ENCODE assay signal across 8 cellular contexts in genomic region chr15:27017168-27017809, GRCh38. TPM values are rescaled to one million over a fixed set of nuclear protein-coding genes. Genes with fewer than 3 reads are reported as not detected.
A peak's percentile ranks its signal among the peaks of the same experiment; 100 is the strongest.
DNase-seq lines count a peak whose midpoint lies in the region; ATAC-seq, FAIRE-seq and TF ChIP-seq lines count a peak whose summit lies in the region.

No MANE protein-coding gene starts in this region.

- TF ChIP-seq RAD21 in IMR-90 (IDR thresholded peaks at IDR 0.05; ENCODE audit: low read length) = peak; percentile 60
- peak; percentile 69 for TF ChIP-seq RAD21 in HepG2 (CRISPR knock-in tag; IDR thresholded peaks at IDR 0.05)

- H3K56ac ChIP-seq in IMR-90 (ENCODE audit: extremely low read depth, insufficient read depth, low read length) = no peak overlapping the region

- POLR2A ChIA-PET in IMR-90 (lab: Charles Lee; ENCODE audit: unreplicated experiment) = no interaction called here
- POLR2A ChIA-PET in HepG2 (lab: Yijun Ruan, JAX) = no interaction called here

- no peak overlapping the region for H3K4ac ChIP-seq in IMR-90 (ENCODE audit: low read depth, low read length)

- H3K36me3 ChIP-seq in IMR-90 (ENCODE audit: control insufficient read depth, insufficient read depth, low read length) (no peaks in the 10 kb centered on the region), NT2/D1 (ENCODE audit: insufficient read depth, insufficient read length, low read length) (no peaks in the 10 kb centered on the region), mammary epithelial cell (ENCODE audit: insufficient read depth, low read length) (no peaks in the 10 kb centered on the region), HepG2 (replicated peaks in 1 of 2; ENCODE audit: control insufficient read depth in 1 of 2, insufficient read depth in 2 of 2, low read length in 2 of 2) (no peaks in the 10 kb centered on the region), colonic mucosa (no peaks in the 10 kb centered on the region)

- H3K27ac ChIP-seq in IMR-90 (ENCODE audit: insufficient read depth, low read length) (no peak overlapping the region), mammary epithelial cell (ENCODE audit: insufficient read depth, low read depth, low read length) (no peak overlapping the region), HepG2 (ENCODE audit: extremely low read length, insufficient read depth, low read length) (no peak overlapping the region), colonic mucosa (no peak overlapping the region)

- H4K8ac ChIP-seq in IMR-90 (ENCODE audit: low read depth in 2 of 2, low read length in 2 of 2) = no peak overlapping the region

- TF ChIP-seq CTCF in GM10266 (IDR thresholded peaks at IDR 0.05; ENCODE audit: control insufficient read depth, insufficient read depth, low read depth, missing control alignments) (no peak), IMR-90 (conservative IDR thresholded peaks at IDR 0.05; ENCODE audit: low read depth, low read length) (peak; percentile 78), mammary epithelial cell (conservative IDR thresholded peaks at IDR 0.05 in 1 of 2, IDR thresholded peaks at IDR 0.05 in 1 of 2; ENCODE audit: extremely low read depth in 1 of 2, insufficient read depth in 1 of 2, low read depth in 1 of 2, low read length in 2 of 2) (peak; percentile 25 to 45), HepG2 (CRISPR knock-in tag; IDR thresholded peaks at IDR 0.05) (peak; percentile 83), colonic mucosa (IDR thresholded peaks at IDR 0.05) (no peak)

- CTCF ChIA-PET in IMR-90 (lab: Yijun Ruan, JAX) (no interaction called here), mammary epithelial cell (lab: Charles Lee; ENCODE audit: low non-redundant PET) (no interaction called here), HepG2 (lab: Yijun Ruan, JAX; ENCODE audit: low intra/inter-chr PET ratio, low total read pairs) (interaction anchor here (0.9 to 3.1 kb wide), 3 partner anchors 43 to 131 kb away, joined by 3 to 65 read pairs (median 3); no protein-coding TSS in a partner anchor)

- peak; percentile 70 for ATAC-seq in IMR-90 (ENCODE audit: low read depth)
- ATAC-seq in HepG2 = peak; percentile 99
- no peak for ATAC-seq in HG03196 (IDR thresholded peaks at IDR 0.05; ENCODE audit: unreplicated experiment)

- H2AK9ac ChIP-seq in IMR-90 (replicated peaks; ENCODE audit: low read depth, low read length, poor library complexity) = no peak overlapping the region

- FAIRE-seq in HepG2 (lab: Jason Lieb, UNC) = peak; percentile 84

- H2BK120ac ChIP-seq in IMR-90 (ENCODE audit: low read depth, low read length) = no peak overlapping the region

- intact Hi-C loops in IMR-90 (cut with micrococcal nuclease) (loop anchor here (5.0 kb wide), 1 partner anchor 1510 kb away; no protein-coding TSS in a partner anchor), mammary epithelial cell (cut with micrococcal nuclease) (loop anchor here (2.0 kb wide), 1 partner anchor 126 kb away; no protein-coding TSS in a partner anchor), HepG2 (cut with micrococcal nuclease; ENCODE audit: unreplicated experiment) (loop anchor here (1.0 to 2.0 kb wide), 2 partner anchors 42 to 128 kb away; no protein-coding TSS in a partner anchor), colonic mucosa (cut with DNase I) (loop anchor here (5.0 kb wide), 1 partner anchor 130 kb away; no protein-coding TSS in a partner anchor)

- H3K4me2 ChIP-seq in IMR-90 (ENCODE audit: low read depth, low read length) = no peak overlapping the region
- no peak overlapping the region for H3K4me2 ChIP-seq in mammary epithelial cell (ENCODE audit: insufficient read depth, low read depth, low read length)
- no peak overlapping the region for H3K4me2 ChIP-seq in HepG2 (ENCODE audit: low read depth, low read length)

- H2BK20ac ChIP-seq in IMR-90 (ENCODE audit: low read depth, low read length) = no peak overlapping the region

- BruUV-seq in IMR-90 (replicated peaks; lab: Mats Ljungman, UMichigan) (no TSS peak), mammary epithelial cell (replicated peaks; lab: Mats Ljungman, UMichigan) (no TSS peak), HepG2 (replicated peaks; lab: Mats Ljungman, UMichigan) (no TSS peak)

- H3K9me1 ChIP-seq in IMR-90 (ENCODE audit: insufficient read depth, low read length) = no peaks in the 10 kb centered on the region

- H4K20me1 ChIP-seq in IMR-90 (ENCODE audit: insufficient read depth, low read length) (no peaks in the 10 kb centered on the region), mammary epithelial cell (ENCODE audit: insufficient read depth, low read length) (no peaks in the 10 kb centered on the region), HepG2 (ENCODE audit: insufficient read depth, low read length) (no peaks in the 10 kb centered on the region)

- no CpG with 5 or more reads among the region's 10 CpGs for WGBS in IMR-90 (ENCODE audit: extremely low coverage in 2 of 2, insufficient read length in 1 of 2), 2 experiments
- 45% methylated on average over 10 of the region's 10 CpGs for WGBS in mammary epithelial cell (ENCODE audit: low coverage, missing lambda C conversion rate)
- WGBS in HepG2 (ENCODE audit: low lambda C conversion rate) = 20% methylated on average over 9 of the region's 10 CpGs

- H3K18ac ChIP-seq in IMR-90 (ENCODE audit: low read depth, low read length) = no peak overlapping the region

- H3K79me2 ChIP-seq in mammary epithelial cell (ENCODE audit: insufficient read depth, low read length) = no peaks in the 10 kb centered on the region
- H3K79me2 ChIP-seq in HepG2 (ENCODE audit: insufficient read depth, low read length) = no peaks in the 10 kb centered on the region

- no peak overlapping the region for H3K4me3 ChIP-seq in IMR-90 (ENCODE audit: insufficient read depth, low read depth, low read length)
- H3K4me3 ChIP-seq in NT2/D1 (ENCODE audit: insufficient read length, low read depth) = no peak overlapping the region
- no peak overlapping the region for H3K4me3 ChIP-seq in mammary epithelial cell (replicated peaks in 1 of 3; ENCODE audit: insufficient read depth in 1 of 3, low read depth in 2 of 3, low read length in 3 of 3)
- H3K4me3 ChIP-seq in HepG2 (replicated peaks in 1 of 3; ENCODE audit: insufficient read depth in 1 of 3, low read depth in 2 of 3, low read length in 3 of 3) = no peak overlapping the region
- no peak overlapping the region for H3K4me3 ChIP-seq in colonic mucosa

- H3K27me3 ChIP-seq in IMR-90 (ENCODE audit: control insufficient read depth, insufficient read depth, low read length) = no peaks in the 10 kb centered on the region
- H3K27me3 ChIP-seq in NT2/D1 (ENCODE audit: insufficient read depth, insufficient read length) = no peaks in the 10 kb centered on the region
- no peaks in the 10 kb centered on the region for H3K27me3 ChIP-seq in mammary epithelial cell (ENCODE audit: insufficient read depth, low read length)
- H3K27me3 ChIP-seq in HepG2 (ENCODE audit: control insufficient read depth in 1 of 2, insufficient read depth in 2 of 2, low read length in 2 of 2) = peaks cover 0 to 2% of the 10 kb centered on the region in 2 experiments; a peak in 1 of 5 replicates
- H3K27me3 ChIP-seq in colonic mucosa = no peaks in the 10 kb centered on the region

- dilution Hi-C loops in IMR-90 (cut with HindIII; ENCODE audit: low sequenced_read_pairs, unreplicated experiment) (no loop called here), mammary epithelial cell (cut with HindIII; ENCODE audit: low sequenced_read_pairs) (no loop called here)

- no peak overlapping the region for H2BK15ac ChIP-seq in IMR-90 (ENCODE audit: low read depth, low read length)

- no peaks in the 10 kb centered on the region for H3K79me1 ChIP-seq in IMR-90 (ENCODE audit: low read depth in 1 of 2, low read length in 2 of 2)

- H3K14ac ChIP-seq in IMR-90 (replicated peaks; ENCODE audit: low read depth, low read length) = no peak overlapping the region

- no peak overlapping the region for H4K91ac ChIP-seq in IMR-90 (ENCODE audit: insufficient read depth, low read depth, low read length)

- no peak overlapping the region for H4K5ac ChIP-seq in IMR-90 (ENCODE audit: low read depth, low read length)

- no peak for TF ChIP-seq POLR2A in IMR-90 (IDR thresholded peaks at IDR 0.05; ENCODE audit: low read depth, low read length)
- no peak for TF ChIP-seq POLR2A in HepG2 (IDR thresholded peaks at IDR 0.05; ENCODE audit: insufficient read depth in 1 of 2, low read depth in 2 of 2, low read length in 2 of 2)

- H3K4me1 ChIP-seq in IMR-90 (ENCODE audit: control insufficient read depth, insufficient read depth, low read length) (no peaks in the 10 kb centered on the region), NT2/D1 (ENCODE audit: insufficient read depth, insufficient read length) (no peaks in the 10 kb centered on the region), mammary epithelial cell (ENCODE audit: insufficient read depth, low read length) (no peaks in the 10 kb centered on the region), HepG2 (ENCODE audit: insufficient read depth, low read length) (no peaks in the 10 kb centered on the region), colonic mucosa (no peaks in the 10 kb centered on the region)

- DNase-seq in ACHN (peak; percentile 73), GM10266 (ENCODE audit: extremely low spot score) (peak; percentile 29), IMR-90 (peak; percentile 58), NT2/D1 (ENCODE audit: low read depth, low spot score) (peak; percentile 74), mammary epithelial cell (peak; percentile 16), HepG2 (ENCODE audit: low spot score) (peak; percentile 73), colonic mucosa (no peak)

- H3K23ac ChIP-seq in IMR-90 (ENCODE audit: low read depth, low read length) = no peak overlapping the region

- no peak overlapping the region for H2AFZ ChIP-seq in IMR-90 (replicated peaks; ENCODE audit: low read length, poor library complexity)
- no peak overlapping the region for H2AFZ ChIP-seq in mammary epithelial cell (ENCODE audit: low read depth, low read length)
- no peak overlapping the region for H2AFZ ChIP-seq in HepG2 (ENCODE audit: low read length)

- in situ Hi-C loops in ACHN (cut with HindIII; ENCODE audit: low pct_ligation_motif_present, low pct_unique_long_range_greater_than_20kb, low sequenced_read_pairs) (no loop called here), IMR-90 (cut with MboI; ENCODE audit: low sequenced_read_pairs) (loop anchor here (25.0 kb wide), 1 partner anchor 1505 kb away; no protein-coding TSS in a partner anchor), mammary epithelial cell (cut with MboI; ENCODE audit: low sequenced_read_pairs in 2 of 2) (no loop called here), HepG2 (cut with HindIII; ENCODE audit: extremely low pct_ligation_motif_present, low pct_unique_long_range_greater_than_20kb) (loop anchor here (5.0 kb wide), 1 partner anchor 125 kb away; no protein-coding TSS in a partner anchor)

- H2BK5ac ChIP-seq in IMR-90 (ENCODE audit: low read depth, low read length, poor library complexity, severe bottlenecking) = no peak overlapping the region

- no peak overlapping the region for H2AK5ac ChIP-seq in IMR-90 (ENCODE audit: low read depth, low read length)

- TF ChIP-seq EP300 in HepG2 (IDR thresholded peaks at IDR 0.05; ENCODE audit: low read depth in 2 of 2, low read length in 2 of 2) = no peak
- no peak for TF ChIP-seq EP300 in HepG2 (CRISPR knock-in tag; IDR thresholded peaks at IDR 0.05; ENCODE audit: borderline replicate concordance)

- no peaks in the 10 kb centered on the region for H3K9me3 ChIP-seq in IMR-90 (ENCODE audit: control insufficient read depth, insufficient read depth, low read length)
- H3K9me3 ChIP-seq in NT2/D1 (ENCODE audit: insufficient read depth, low read length) = no peaks in the 10 kb centered on the region; the same call in 1 of the 2 replicates
- H3K9me3 ChIP-seq in mammary epithelial cell (replicated peaks; ENCODE audit: insufficient read depth, low read length) = peaks cover 5% of the 10 kb centered on the region
- H3K9me3 ChIP-seq in HepG2 (ENCODE audit: low read length) = no peaks in the 10 kb centered on the region
- H3K9me3 ChIP-seq in colonic mucosa = no peaks in the 10 kb centered on the region

- no peak overlapping the region for H3K9ac ChIP-seq in IMR-90 (ENCODE audit: low read depth, low read length)
- H3K9ac ChIP-seq in NT2/D1 (ENCODE audit: insufficient read length, low read depth) = no peak overlapping the region
- no peak overlapping the region for H3K9ac ChIP-seq in mammary epithelial cell (ENCODE audit: insufficient read depth, low read length)
- no peak overlapping the region for H3K9ac ChIP-seq in HepG2 (ENCODE audit: insufficient read depth, low read depth, low read length)
- no peak overlapping the region for H3K9ac ChIP-seq in colonic mucosa (ENCODE audit: low read depth in 2 of 2, low read length in 2 of 2)

RNA-seq across cellular contexts. Expression of gene GABRG3, which starts 46.3 kb away (rescaled TPM):
- total RNA-seq in IMR-90 (2012; rRNA removed) (not detected in 2 replicates), mammary epithelial cell (not detected), HepG2 (2016; rRNA removed; fragmentation: Illumina TruSeq; extraction: Trizol) (not detected in 2 replicates), colonic mucosa (not detected)
- polyA plus RNA-seq in IMR-90 (2012; rRNA removed) (not detected in 2 replicates), mammary epithelial cell (not detected), HepG2 (2011; rRNA removed) (not detected in 2 replicates)
- not detected in 2 replicates for polyA plus RNA-seq in IMR-90 (2012; cell fraction: cytosol; rRNA removed)
- polyA plus RNA-seq in IMR-90 (2012; cell fraction: nucleus; rRNA removed; ENCODE audit: low replicate concordance) = not detected in 2 replicates
- polyA minus RNA-seq in mammary epithelial cell = not detected
- total RNA-seq in HepG2 (2016; cell fraction: cytosol; rRNA removed; fragmentation: Illumina TruSeq; extraction: Trizol; ENCODE audit: low read depth) = not detected in 2 replicates
- total RNA-seq in HepG2 (2016; cell fraction: insoluble cytoplasmic fraction; rRNA removed; fragmentation: Illumina TruSeq; extraction: Trizol) = not detected in 2 replicates
- total RNA-seq in HepG2 (2016; cell fraction: membrane; rRNA removed; fragmentation: Illumina TruSeq; extraction: Trizol) = not detected in 2 replicates
- total RNA-seq in HepG2 (2016; cell fraction: nucleus; rRNA removed; fragmentation: Illumina TruSeq; extraction: Trizol) = not detected in 2 replicates
- polyA plus RNA-seq in HepG2 (2011; cell fraction: cytosol; rRNA removed) = not detected in 2 replicates
- polyA plus RNA-seq in HepG2 (2011; cell fraction: nucleus; rRNA removed) = not detected in 2 replicates
- polyA plus RNA-seq in HepG2 (2012) = not detected in 2 replicates
- polyA plus RNA-seq in HepG2 (2016; cell fraction: cytosol; fragmentation: Illumina TruSeq; extraction: Trizol; ENCODE audit: low read depth) = not detected in 2 replicates
- polyA plus RNA-seq in HepG2 (2016; cell fraction: insoluble cytoplasmic fraction; fragmentation: Illumina TruSeq; extraction: Trizol; ENCODE audit: low read depth) = not detected in 2 replicates
- not detected in 2 replicates for polyA plus RNA-seq in HepG2 (2016; cell fraction: membrane; fragmentation: Illumina TruSeq; extraction: Trizol; ENCODE audit: low read depth)
- not detected in 2 replicates for polyA plus RNA-seq in HepG2 (2016; cell fraction: nucleus; fragmentation: Illumina TruSeq; extraction: Trizol; ENCODE audit: insufficient read depth, low read depth)
- polyA minus RNA-seq in HepG2 (2011; rRNA and poly(A)+ RNA removed; ENCODE audit: low replicate concordance) = 0.40 TPM in 1 of 2 replicates, not detected in the other
- polyA minus RNA-seq in HepG2 (2011; cell fraction: cytosol; rRNA and poly(A)+ RNA removed) = not detected in 2 replicates
- polyA minus RNA-seq in HepG2 (2011; cell fraction: nucleus; rRNA and poly(A)+ RNA removed) = not detected in 2 replicates

Comparison
In these comparisons a context has a peak if more than half of its experiments do, and no peak if none do; other contexts are left out.
1. CTCF ChIP-seq: peak in IMR-90 (single experiment), mammary epithelial cell (2 of 2) and HepG2 (single experiment); none in GM10266 (single experiment) and colonic mucosa (single experiment).
2. in situ Hi-C loops: an anchor here in IMR-90 (25.0 kb wide) and HepG2 (5.0 kb wide); none called in ACHN and mammary epithelial cell.